ENCODE assay signal across 32 cellular contexts in the genomic region with DNA sequence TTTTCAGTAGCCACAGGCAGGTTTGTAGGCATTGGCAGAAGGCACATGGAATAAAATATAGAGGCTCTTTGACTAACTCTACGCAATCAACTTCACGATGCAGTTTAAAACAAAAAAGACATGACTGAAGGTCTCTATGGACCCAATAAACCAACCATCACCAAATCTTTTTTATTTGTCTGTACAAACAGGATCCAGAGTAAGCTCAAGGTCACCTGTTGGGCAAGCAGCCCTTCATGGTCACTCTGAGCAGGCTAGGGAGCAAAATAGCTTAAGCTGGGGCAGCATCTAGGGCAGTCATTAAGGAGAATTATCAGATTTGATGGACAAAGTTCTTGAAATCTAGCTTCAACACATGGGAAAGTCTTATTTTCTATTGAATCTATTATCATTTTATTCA. TPM values are rescaled to one million over a fixed set of nuclear protein-coding genes. Genes with fewer than 3 reads are reported as not detected.
DNase-seq lines count a peak whose midpoint lies in the region; ATAC-seq, FAIRE-seq and TF ChIP-seq lines count a peak whose summit lies in the region.
"Had no signal": no experiment of that assay in that cellular context is flagged by ENCODE, and none has a peak within 500 bp of the region (broad histone marks: within the 10 kb centered on the region; RNA-seq: fewer than 3 reads in every experiment).

No MANE protein-coding gene starts in this region.

- H3K36me3 ChIP-seq in HepG2 (replicated peaks in 1 of 2; ENCODE audit: control insufficient read depth in 1 of 2, insufficient read depth in 2 of 2, low read length in 2 of 2): no peaks in the 10 kb centered on the region
- H3K36me3 ChIP-seq: BE2C; BLaER1; BLaER1 treated with 17β-estradiol and CSF1 and Interleukin-3, amounts not matched to agents 10 nM and 100 nM had no signal

- H3K4me2 ChIP-seq in HepG2 (ENCODE audit: low read depth, low read length): no peak overlapping the region
- H3K4me2 ChIP-seq: A549; BLaER1; BLaER1 treated with 17β-estradiol and CSF1 and Interleukin-3, amounts not matched to agents 10 nM and 100 nM had no signal

- no TSS peak for BruUV-seq in HepG2 (replicated peaks; lab: Mats Ljungman, UMichigan)

- no peaks in the 10 kb centered on the region for H4K20me1 ChIP-seq in HepG2 (ENCODE audit: insufficient read depth, low read length)
- H4K20me1 ChIP-seq: BLaER1; BLaER1 treated with 17β-estradiol and CSF1 and Interleukin-3, amounts not matched to agents 10 nM and 100 nM had no signal

- no peak for TF ChIP-seq CTCF in HepG2 (CRISPR knock-in tag; IDR thresholded peaks at IDR 0.05)

- no peaks in the 10 kb centered on the region for H3K27me3 ChIP-seq in HepG2 (ENCODE audit: control insufficient read depth in 1 of 2, insufficient read depth in 2 of 2, low read length in 2 of 2)
- H3K27me3 ChIP-seq: BE2C; BLaER1; BLaER1 treated with 17β-estradiol and CSF1 and Interleukin-3, amounts not matched to agents 10 nM and 100 nM had no signal

- intact Hi-C loops in HepG2 (cut with micrococcal nuclease; ENCODE audit: unreplicated experiment): no loop called here

- 86% methylated on average over 2 of the region's 2 CpGs for WGBS in HepG2 (ENCODE audit: low lambda C conversion rate)

- peaks cover 59% of the 10 kb centered on the region for H3K4me1 ChIP-seq in HepG2 (ENCODE audit: insufficient read depth, low read length)
- H3K4me1 ChIP-seq: A549; BE2C; BLaER1; BLaER1 treated with 17β-estradiol and CSF1 and Interleukin-3, amounts not matched to agents 10 nM and 100 nM had no signal

- peak overlapping the region; percentile 10 for H3K27ac ChIP-seq in HepG2 (ENCODE audit: extremely low read length, insufficient read depth, low read length)
- H3K27ac ChIP-seq: 22Rv1; A549; BLaER1; BLaER1 treated with 17β-estradiol and CSF1 and Interleukin-3, amounts not matched to agents 10 nM and 100 nM; C4-2B had no signal

- no peak overlapping the region for H2AFZ ChIP-seq in HepG2 (ENCODE audit: low read length)

- peaks cover 6% of the 10 kb centered on the region; the same call in 1 of the 2 replicates for H3K9me3 ChIP-seq in HepG2 (ENCODE audit: low read length)
- H3K9me3 ChIP-seq: A549; BLaER1; BLaER1 treated with 17β-estradiol and CSF1 and Interleukin-3, amounts not matched to agents 10 nM and 100 nM; Caco-2 had no signal

- TF ChIP-seq RAD21 in HepG2 (CRISPR knock-in tag; IDR thresholded peaks at IDR 0.05): no peak

- no peak for TF ChIP-seq EP300 in HepG2 (IDR thresholded peaks at IDR 0.05; ENCODE audit: low read depth in 2 of 2, low read length in 2 of 2)
- no peak for TF ChIP-seq EP300 in HepG2 (CRISPR knock-in tag; IDR thresholded peaks at IDR 0.05; ENCODE audit: borderline replicate concordance)

- FAIRE-seq in HepG2 (lab: Jason Lieb, UNC): no peak
- FAIRE-seq: A204.1, A549, D721Med had no signal

- TF ChIP-seq POLR2A in HepG2 (IDR thresholded peaks at IDR 0.05; ENCODE audit: insufficient read depth in 1 of 2, low read depth in 2 of 2, low read length in 2 of 2): no peak

- in situ Hi-C loops in HepG2 (cut with HindIII; ENCODE audit: extremely low pct_ligation_motif_present, low pct_unique_long_range_greater_than_20kb): no loop called here

- DNase-seq in HepG2 (ENCODE audit: low spot score) (no peak), GOT3 (lab: John Stamatoyannopoulos, UW) (no peak)
- DNase-seq: 8988T; ACHN; AML-193; BE2C; C1 segment of cervical spinal cord; Caco-2; Calu3; CD4-positive, alpha-beta memory T cell; CD4-positive, alpha-beta T cell; CD4-positive, CD25-positive, alpha-beta regulatory T cell; CD8-positive, alpha-beta memory T cell; CD8-positive, alpha-beta T cell; COR-L47; DMS 273 treated with DMSO at 0.1 percent for 48 hours; DMS153; DMS53; DMS79; DMS79 treated with DMSO at 0.1 percent for 48 hours; DND-41; EL had no signal

- 0 out of 3 replicates have a peak, but pooled peaks have one; percentile 23 for ATAC-seq in HepG2
- ATAC-seq: A549; CD8-positive, alpha-beta T cell had no signal

- POLR2A ChIA-PET in HepG2 (lab: Yijun Ruan, JAX): interaction anchor here (1.3 to 1.6 kb wide), 3 partner anchors 27 to 90 kb away, joined by 4 to 6 read pairs (median 6); a partner anchor contains a TSS

- CTCF ChIA-PET in HepG2 (lab: Yijun Ruan, JAX; ENCODE audit: low intra/inter-chr PET ratio, low total read pairs): no interaction called here

- no peak overlapping the region for H3K9ac ChIP-seq in HepG2 (ENCODE audit: insufficient read depth, low read depth, low read length)
- H3K9ac ChIP-seq: BLaER1; BLaER1 treated with 17β-estradiol and CSF1 and Interleukin-3, amounts not matched to agents 10 nM and 100 nM had no signal

- H3K79me2 ChIP-seq in HepG2 (ENCODE audit: insufficient read depth, low read length): no peaks in the 10 kb centered on the region

- no peak overlapping the region for H3K4me3 ChIP-seq in HepG2 (replicated peaks in 1 of 3; ENCODE audit: insufficient read depth in 1 of 3, low read depth in 2 of 3, low read length in 3 of 3)
- H3K4me3 ChIP-seq: A549; BLaER1; BLaER1 treated with 17β-estradiol and CSF1 and Interleukin-3, amounts not matched to agents 10 nM and 100 nM had no signal

TF ChIP-seq in HepG2, 621 proteins besides CTCF, POLR2A, EP300 and RAD21 (continues in another document):
- TF ChIP-seq ZSCAN12 (CRISPR knock-in tag; IDR thresholded peaks at IDR 0.05) (no peak), ZNF644 (CRISPR knock-in tag; IDR thresholded peaks at IDR 0.05; ENCODE audit: low read depth) (peak; percentile 71; the same call in 1 of the 2 replicates), ZFP90 (CRISPR knock-in tag; IDR thresholded peaks at IDR 0.05; ENCODE audit: borderline replicate concordance) (no peak), NR2C2 (CRISPR knock-in tag; IDR thresholded peaks at IDR 0.05; ENCODE audit: borderline replicate concordance) (0 out of 2 replicates have a peak, but pooled peaks have one; percentile 15), FOXA3 (CRISPR knock-in tag; IDR thresholded peaks at IDR 0.05) (0 out of 2 replicates have a peak, but pooled peaks have one; percentile 11), TCF7L2 (IDR thresholded peaks at IDR 0.05; ENCODE audit: low read depth, low read length) (no peak), HMG20A (CRISPR knock-in tag; IDR thresholded peaks at IDR 0.05; ENCODE audit: borderline replicate concordance) (peak; percentile 37; the same call in 1 of the 2 replicates), ATF7 (IDR thresholded peaks at IDR 0.05) (no peak), ATF7 (CRISPR knock-in tag; IDR thresholded peaks at IDR 0.05) (no peak), GATAD2A (CRISPR knock-in tag; IDR thresholded peaks at IDR 0.05) (peak; percentile 49), ZNF777 (CRISPR knock-in tag; IDR thresholded peaks at IDR 0.05) (0 out of 2 replicates have a peak, but pooled peaks have one; percentile 6), PRMT3 (CRISPR knock-in tag; IDR thresholded peaks at IDR 0.05; ENCODE audit: borderline replicate concordance, low read depth) (no peak), CBX5 (CRISPR knock-in tag; IDR thresholded peaks at IDR 0.05; ENCODE audit: borderline replicate concordance) (no peak), ZNF773 (CRISPR knock-in tag; IDR thresholded peaks at IDR 0.05; ENCODE audit: borderline replicate concordance) (no peak)
- TF ChIP-seq, protein P1, sequence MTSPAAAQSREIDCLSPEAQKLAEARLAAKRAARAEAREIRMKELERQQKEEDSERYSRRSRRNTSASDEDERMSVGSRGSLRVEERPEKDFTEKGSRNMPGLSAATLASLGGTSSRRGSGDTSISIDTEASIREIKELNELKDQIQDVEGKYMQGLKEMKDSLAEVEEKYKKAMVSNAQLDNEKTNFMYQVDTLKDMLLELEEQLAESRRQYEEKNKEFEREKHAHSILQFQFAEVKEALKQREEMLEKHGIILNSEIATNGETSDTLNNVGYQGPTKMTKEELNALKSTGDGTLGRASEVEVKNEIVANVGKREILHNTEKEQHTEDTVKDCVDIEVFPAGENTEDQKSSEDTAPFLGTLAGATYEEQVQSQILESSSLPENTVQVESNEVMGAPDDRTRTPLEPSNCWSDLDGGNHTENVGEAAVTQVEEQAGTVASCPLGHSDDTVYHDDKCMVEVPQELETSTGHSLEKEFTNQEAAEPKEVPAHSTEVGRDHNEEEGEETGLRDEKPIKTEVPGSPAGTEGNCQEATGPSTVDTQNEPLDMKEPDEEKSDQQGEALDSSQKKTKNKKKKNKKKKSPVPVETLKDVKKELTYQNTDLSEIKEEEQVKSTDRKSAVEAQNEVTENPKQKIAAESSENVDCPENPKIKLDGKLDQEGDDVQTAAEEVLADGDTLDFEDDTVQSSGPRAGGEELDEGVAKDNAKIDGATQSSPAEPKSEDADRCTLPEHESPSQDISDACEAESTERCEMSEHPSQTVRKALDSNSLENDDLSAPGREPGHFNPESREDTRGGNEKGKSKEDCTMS (CRISPR knock-in tag; conservative IDR thresholded peaks at IDR 0.05): no peak

RNA-seq across cellular contexts. Expression of a gene that starts 26.8 kb away (rescaled TPM):
- total RNA-seq in HepG2 (2016; rRNA removed; fragmentation: Illumina TruSeq; extraction: Trizol): 30.2 and 48.5 TPM in 2 replicates
- 18.3 and 23.4 TPM in 2 replicates for total RNA-seq in HepG2 (2016; cell fraction: cytosol; rRNA removed; fragmentation: Illumina TruSeq; extraction: Trizol; ENCODE audit: low read depth)
- total RNA-seq in HepG2 (2016; cell fraction: insoluble cytoplasmic fraction; rRNA removed; fragmentation: Illumina TruSeq; extraction: Trizol): 30.0 and 40.1 TPM in 2 replicates
- 37.4 and 49.2 TPM in 2 replicates for total RNA-seq in HepG2 (2016; cell fraction: membrane; rRNA removed; fragmentation: Illumina TruSeq; extraction: Trizol)
- 48.9 and 52.6 TPM in 2 replicates for total RNA-seq in HepG2 (2016; cell fraction: nucleus; rRNA removed; fragmentation: Illumina TruSeq; extraction: Trizol)
- polyA plus RNA-seq in HepG2 (2011; rRNA removed): 10.0 and 12.3 TPM in 2 replicates
- polyA plus RNA-seq in HepG2 (2011; cell fraction: cytosol; rRNA removed): 6.4 and 10.1 TPM in 2 replicates
- polyA plus RNA-seq in HepG2 (2011; cell fraction: nucleus; rRNA removed): 24.5 and 25.6 TPM in 2 replicates
- 32.4 and 38.1 TPM in 2 replicates for polyA plus RNA-seq in HepG2 (2012)
- polyA plus RNA-seq in HepG2 (2016; cell fraction: cytosol; fragmentation: Illumina TruSeq; extraction: Trizol; ENCODE audit: low read depth): 0.63 and 0.75 TPM in 2 replicates
- polyA plus RNA-seq in HepG2 (2016; cell fraction: insoluble cytoplasmic fraction; fragmentation: Illumina TruSeq; extraction: Trizol; ENCODE audit: low read depth): 32.3 and 34.3 TPM in 2 replicates
- 2.9 and 3.5 TPM in 2 replicates for polyA plus RNA-seq in HepG2 (2016; cell fraction: membrane; fragmentation: Illumina TruSeq; extraction: Trizol; ENCODE audit: low read depth)
- 47.2 and 51.1 TPM in 2 replicates for polyA plus RNA-seq in HepG2 (2016; cell fraction: nucleus; fragmentation: Illumina TruSeq; extraction: Trizol; ENCODE audit: insufficient read depth, low read depth)
- polyA minus RNA-seq in HepG2 (2011; rRNA and poly(A)+ RNA removed; ENCODE audit: low replicate concordance): 40.4 TPM in 1 of 2 replicates, not detected in the other
- 37.0 and 45.5 TPM in 2 replicates for polyA minus RNA-seq in HepG2 (2011; cell fraction: cytosol; rRNA and poly(A)+ RNA removed)
- 45.6 and 52.3 TPM in 2 replicates for polyA minus RNA-seq in HepG2 (2011; cell fraction: nucleus; rRNA and poly(A)+ RNA removed)
- total RNA-seq: A172; A673; CD4-positive, alpha-beta memory T cell; CD4-positive, CD25-positive, alpha-beta regulatory T cell; CD8-positive, alpha-beta memory T cell; CD8-positive, alpha-beta T cell had no signal
- polyA plus RNA-seq: CD14-positive monocyte; CD4-positive, alpha-beta memory T cell; CD4-positive, CD25-positive, alpha-beta regulatory T cell; CD8-positive, alpha-beta memory T cell had no signal
